ENCODE assay signal across 11 cellular contexts in the genomic region with DNA sequence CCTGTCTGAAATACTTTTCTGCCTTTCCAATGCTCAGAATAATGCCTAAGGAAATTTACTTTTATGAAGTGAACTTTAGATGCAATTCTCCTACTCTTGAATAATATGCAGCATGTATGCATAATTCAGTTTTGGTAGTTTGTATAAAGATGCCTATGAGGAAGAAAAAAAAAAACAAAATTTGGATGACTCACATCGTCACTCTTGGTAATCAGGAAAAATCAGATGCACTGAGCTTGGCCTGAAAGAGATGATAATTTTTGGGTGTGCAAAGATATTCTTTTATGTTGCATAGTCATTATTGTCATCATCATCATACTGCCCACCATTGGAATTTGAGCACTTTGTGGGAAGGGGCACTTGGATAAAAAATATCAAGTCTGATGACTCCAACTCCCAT.
"Had no signal": no experiment of that assay in that cellular context is flagged by ENCODE, and none has a peak within 500 bp of the region (broad histone marks: within the 10 kb centered on the region; RNA-seq: fewer than 3 reads in every experiment).

No MANE protein-coding gene starts in this region.

- H3K9ac ChIP-seq: GM23248 had no signal

- H3K4me1 ChIP-seq: HAP-1 had no signal

- H3K9me3 ChIP-seq: HAP-1 had no signal

- FAIRE-seq: H1, H54 had no signal

- H3K27ac ChIP-seq: GM23248 had no signal

- H2AFZ ChIP-seq: GM23248, GM23338 had no signal

- DNase-seq: GM23248, GOT3, H7, H9, HCEC 1CT, HFFc6 had no signal

- H3K36me3 ChIP-seq: HAP-1 had no signal

- ATAC-seq: GM23338, HCT116 had no signal

- H3K4me2 ChIP-seq: GM23338 had no signal

- H3K4me3 ChIP-seq: GM23248, GM23338, HAP-1 had no signal
